ENCODE assay signal across 25 cellular contexts in the genomic region with DNA sequence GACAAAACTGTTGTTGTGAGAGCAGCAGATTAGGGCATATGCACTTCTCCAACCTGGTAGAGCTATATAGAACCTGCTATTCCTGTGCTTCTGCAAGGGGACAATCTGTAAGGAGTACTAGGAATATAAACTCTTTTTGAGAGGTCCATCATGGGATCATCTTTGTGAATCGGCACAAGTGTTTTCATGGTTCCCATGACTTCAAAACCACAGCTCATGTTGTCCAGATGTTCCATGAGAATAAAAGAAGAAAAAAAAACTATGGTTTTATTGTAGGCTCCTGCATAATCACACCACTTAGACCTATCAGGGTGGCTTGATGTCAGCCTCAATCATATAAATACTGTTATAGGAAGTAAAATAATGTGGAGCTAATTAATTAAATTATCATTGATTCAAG.
"Had no signal": no experiment of that assay in that cellular context is flagged by ENCODE, and none has a peak within 500 bp of the region (broad histone marks: within the 10 kb centered on the region; RNA-seq: fewer than 3 reads in every experiment).

No MANE protein-coding gene starts in this region.

- H3K9ac ChIP-seq: neural progenitor cell had no signal

- H3K4me3 ChIP-seq: colonic mucosa, left ventricle myocardium inferior, neural progenitor cell, psoas muscle, skin epidermis, vagina had no signal

- ATAC-seq: activated CD8-positive, alpha-beta T cell treated with anti-CD3 and anti-CD28 coated beads, Interleukin-2, amount 10 ng/mL, durations not matched to agents 7 days and 5 days; naive thymus-derived CD4-positive, alpha-beta T cell; psoas muscle; right cardiac atrium; stimulated activated naive CD8-positive, alpha-beta T cell treated with anti-CD3 and anti-CD28 coated beads, Interleukin-15, amount 100 ng/mL, for 72 hours had no signal

- H3K27ac ChIP-seq: colonic mucosa, left ventricle myocardium inferior, neural progenitor cell, psoas muscle, skin epidermis, vagina had no signal

- H3K4me3 Mint-ChIP-seq: activated CD4-positive, alpha-beta T cell treated with anti-CD3 and anti-CD28 coated beads, Interleukin-2, amount 10 ng/mL, durations not matched to agents 24 days and 14 days; activated CD8-positive, alpha-beta T cell treated with anti-CD3 and anti-CD28 coated beads, Interleukin-2, amount 10 ng/mL, durations not matched to agents 7 days and 5 days; activated naive CD8-positive, alpha-beta T cell treated with anti-CD3 and anti-CD28 coated beads, Interleukin-2, amount 10 ng/mL, durations not matched to agents 7 days and 5 days; activated T-cell treated with anti-CD3 and anti-CD28 coated beads, Interleukin-2, amount 50 U/mL, for 24 hours; brain; central memory CD8-positive, alpha-beta T cell; endodermal cell; immature natural killer cell; memory B cell; naive thymus-derived CD4-positive, alpha-beta T cell; neural progenitor cell; stimulated activated naive CD8-positive, alpha-beta T cell treated with anti-CD3 and anti-CD28 coated beads, Interleukin-15, amount 100 ng/mL, for 72 hours had no signal

- H3K4me1 ChIP-seq: colonic mucosa, left ventricle myocardium inferior, psoas muscle, vagina had no signal

- H3K4me1 Mint-ChIP-seq: activated CD4-positive, alpha-beta T cell treated with anti-CD3 and anti-CD28 coated beads, Interleukin-2, amount 10 ng/mL, durations not matched to agents 24 days and 14 days; activated naive CD8-positive, alpha-beta T cell treated with anti-CD3 and anti-CD28 coated beads, Interleukin-2, amount 10 ng/mL, durations not matched to agents 7 days and 5 days; central memory CD8-positive, alpha-beta T cell; immature natural killer cell; memory B cell; stimulated activated naive CD8-positive, alpha-beta T cell treated with anti-CD3 and anti-CD28 coated beads, Interleukin-15, amount 100 ng/mL, for 72 hours had no signal

- H3K36me3 Mint-ChIP-seq: activated naive CD8-positive, alpha-beta T cell treated with anti-CD3 and anti-CD28 coated beads, Interleukin-2, amount 10 ng/mL, durations not matched to agents 7 days and 5 days; brain; immature natural killer cell; naive thymus-derived CD4-positive, alpha-beta T cell; neural progenitor cell had no signal

- H2AFZ ChIP-seq: neural progenitor cell had no signal

- DNase-seq: activated CD4-positive, alpha-beta T cell treated with anti-CD3 and anti-CD28 coated beads, Interleukin-2, amount 10 ng/mL, durations not matched to agents 24 days and 14 days; activated CD8-positive, alpha-beta T cell treated with anti-CD3 and anti-CD28 coated beads, Interleukin-2, amount 10 ng/mL, durations not matched to agents 7 days and 5 days; activated naive CD4-positive, alpha-beta T cell treated with Interleukin-2 at 50 U/mL for 16 hours; activated naive CD8-positive, alpha-beta T cell treated with anti-CD3 and anti-CD28 coated beads, Interleukin-2, amount 10 ng/mL, durations not matched to agents 7 days and 5 days; activated T-cell treated with anti-CD3 and anti-CD28 coated beads, Interleukin-2, amount 50 U/mL, for 24 hours; amygdala; colonic mucosa; endodermal cell; immature natural killer cell; kidney glomerular epithelial cell; left ventricle myocardium inferior; naive thymus-derived CD4-positive, alpha-beta T cell; psoas muscle; right cardiac atrium; stimulated activated CD4-positive, alpha-beta T cell treated with anti-CD3 and anti-CD28 coated beads, Interleukin-15, amount 100 ng/mL, for 24 hours; stimulated activated CD4-positive, alpha-beta T cell treated with anti-CD3 and anti-CD28 coated beads, Interleukin-2, amount 100 ng/mL, for 48 hours; stimulated activated naive CD8-positive, alpha-beta T cell treated with anti-CD3 and anti-CD28 coated beads, Interleukin-15, amount 100 ng/mL, for 72 hours; trophoblast cell had no signal

- H3K36me3 ChIP-seq: colonic mucosa, left ventricle myocardium inferior, neural progenitor cell, vagina had no signal

- H3K27ac Mint-ChIP-seq: activated CD4-positive, alpha-beta T cell treated with anti-CD3 and anti-CD28 coated beads, Interleukin-2, amount 10 ng/mL, durations not matched to agents 24 days and 14 days; activated CD8-positive, alpha-beta T cell treated with anti-CD3 and anti-CD28 coated beads, Interleukin-2, amount 10 ng/mL, durations not matched to agents 7 days and 5 days; activated naive CD8-positive, alpha-beta T cell treated with anti-CD3 and anti-CD28 coated beads, Interleukin-2, amount 10 ng/mL, durations not matched to agents 7 days and 5 days; activated T-cell treated with anti-CD3 and anti-CD28 coated beads, Interleukin-2, amount 50 U/mL, for 24 hours; activated T-helper 2 cell treated with anti-CD3 and anti-CD28 coated beads, Interferon-gamma antibody, Interleukin-2, Interleukin-4, amounts not matched to agents 10 μg/mL and 5 μg/mL and 100 μg/mL, durations not matched to agents 14 hours and 24 hours and 36 hours; brain; endodermal cell; memory B cell; naive thymus-derived CD4-positive, alpha-beta T cell; neural progenitor cell; stimulated activated naive CD8-positive, alpha-beta T cell treated with anti-CD3 and anti-CD28 coated beads, Interleukin-15, amount 100 ng/mL, for 72 hours had no signal

- H3K27me3 ChIP-seq: colonic mucosa, neural progenitor cell, vagina had no signal

- H3K9me3 ChIP-seq: colonic mucosa, left ventricle myocardium inferior, psoas muscle, vagina had no signal

- H3K4me2 ChIP-seq: neural progenitor cell had no signal

- H3K9me3 Mint-ChIP-seq: activated CD4-positive, alpha-beta T cell treated with anti-CD3 and anti-CD28 coated beads, Interleukin-2, amount 10 ng/mL, durations not matched to agents 24 days and 14 days; activated T-cell treated with anti-CD3 and anti-CD28 coated beads, Interleukin-2, amount 50 U/mL, for 24 hours; activated T-helper 2 cell treated with anti-CD3 and anti-CD28 coated beads, Interferon-gamma antibody, Interleukin-2, Interleukin-4, amounts not matched to agents 10 μg/mL and 5 μg/mL and 100 μg/mL, durations not matched to agents 14 hours and 24 hours and 36 hours; central memory CD8-positive, alpha-beta T cell; endodermal cell; immature natural killer cell; naive thymus-derived CD4-positive, alpha-beta T cell; neural progenitor cell; stimulated activated naive CD8-positive, alpha-beta T cell treated with anti-CD3 and anti-CD28 coated beads, Interleukin-15, amount 100 ng/mL, for 72 hours had no signal

- H3K27me3 Mint-ChIP-seq: central memory CD8-positive, alpha-beta T cell; memory B cell; stimulated activated naive CD8-positive, alpha-beta T cell treated with anti-CD3 and anti-CD28 coated beads, Interleukin-15, amount 100 ng/mL, for 72 hours had no signal
